ENCODE assay signal across 2 cellular contexts in genomic region chr5:40683351-40683750, GRCh38.
TF ChIP-seq lines count a peak whose summit lies in the region.

No MANE protein-coding gene starts in this region.

TF ChIP-seq in HepG2, 621 proteins besides CTCF, POLR2A, EP300 and RAD21:
- TF ChIP-seq ZFAT (CRISPR knock-in tag; conservative IDR thresholded peaks at IDR 0.05) (no peak), NR2C2 (CRISPR knock-in tag; IDR thresholded peaks at IDR 0.05; ENCODE audit: borderline replicate concordance) (no peak), ZNF326 (CRISPR knock-in tag; IDR thresholded peaks at IDR 0.05; ENCODE audit: borderline replicate concordance) (no peak), ZNF576 (CRISPR knock-in tag; IDR thresholded peaks at IDR 0.05) (no peak), KLF11 (CRISPR knock-in tag; IDR thresholded peaks at IDR 0.05) (no peak), XBP1 (CRISPR knock-in tag; IDR thresholded peaks at IDR 0.05) (no peak), NCOA1 (CRISPR knock-in tag; IDR thresholded peaks at IDR 0.05) (no peak), ELF4 (CRISPR knock-in tag; IDR thresholded peaks at IDR 0.05; ENCODE audit: borderline replicate concordance) (no peak), JDP2 (CRISPR knock-in tag; IDR thresholded peaks at IDR 0.05; ENCODE audit: borderline replicate concordance) (no peak)
- TF ChIP-seq, protein P1, sequence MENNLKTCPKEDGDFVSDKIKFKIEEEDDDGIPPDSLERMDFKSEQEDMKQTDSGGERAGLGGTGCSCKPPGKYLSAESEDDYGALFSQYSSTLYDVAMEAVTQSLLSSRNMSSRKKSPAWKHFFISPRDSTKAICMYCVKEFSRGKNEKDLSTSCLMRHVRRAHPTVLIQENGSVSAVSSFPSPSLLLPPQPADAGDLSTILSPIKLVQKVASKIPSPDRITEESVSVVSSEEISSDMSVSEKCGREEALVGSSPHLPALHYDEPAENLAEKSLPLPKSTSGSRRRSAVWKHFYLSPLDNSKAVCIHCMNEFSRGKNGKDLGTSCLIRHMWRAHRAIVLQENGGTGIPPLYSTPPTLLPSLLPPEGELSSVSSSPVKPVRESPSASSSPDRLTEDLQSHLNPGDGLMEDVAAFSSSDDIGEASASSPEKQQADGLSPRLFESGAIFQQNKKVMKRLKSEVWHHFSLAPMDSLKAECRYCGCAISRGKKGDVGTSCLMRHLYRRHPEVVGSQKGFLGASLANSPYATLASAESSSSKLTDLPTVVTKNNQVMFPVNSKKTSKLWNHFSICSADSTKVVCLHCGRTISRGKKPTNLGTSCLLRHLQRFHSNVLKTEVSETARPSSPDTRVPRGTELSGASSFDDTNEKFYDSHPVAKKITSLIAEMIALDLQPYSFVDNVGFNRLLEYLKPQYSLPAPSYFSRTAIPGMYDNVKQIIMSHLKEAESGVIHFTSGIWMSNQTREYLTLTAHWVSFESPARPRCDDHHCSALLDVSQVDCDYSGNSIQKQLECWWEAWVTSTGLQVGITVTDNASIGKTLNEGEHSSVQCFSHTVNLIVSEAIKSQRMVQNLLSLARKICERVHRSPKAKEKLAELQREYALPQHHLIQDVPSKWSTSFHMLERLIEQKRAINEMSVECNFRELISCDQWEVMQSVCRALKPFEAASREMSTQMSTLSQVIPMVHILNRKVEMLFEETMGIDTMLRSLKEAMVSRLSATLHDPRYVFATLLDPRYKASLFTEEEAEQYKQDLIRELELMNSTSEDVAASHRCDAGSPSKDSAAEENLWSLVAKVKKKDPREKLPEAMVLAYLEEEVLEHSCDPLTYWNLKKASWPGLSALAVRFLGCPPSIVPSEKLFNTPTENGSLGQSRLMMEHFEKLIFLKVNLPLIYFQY (CRISPR knock-in tag; IDR thresholded peaks at IDR 0.05; ENCODE audit: borderline replicate concordance): no peak
- TF ChIP-seq, protein P2, sequence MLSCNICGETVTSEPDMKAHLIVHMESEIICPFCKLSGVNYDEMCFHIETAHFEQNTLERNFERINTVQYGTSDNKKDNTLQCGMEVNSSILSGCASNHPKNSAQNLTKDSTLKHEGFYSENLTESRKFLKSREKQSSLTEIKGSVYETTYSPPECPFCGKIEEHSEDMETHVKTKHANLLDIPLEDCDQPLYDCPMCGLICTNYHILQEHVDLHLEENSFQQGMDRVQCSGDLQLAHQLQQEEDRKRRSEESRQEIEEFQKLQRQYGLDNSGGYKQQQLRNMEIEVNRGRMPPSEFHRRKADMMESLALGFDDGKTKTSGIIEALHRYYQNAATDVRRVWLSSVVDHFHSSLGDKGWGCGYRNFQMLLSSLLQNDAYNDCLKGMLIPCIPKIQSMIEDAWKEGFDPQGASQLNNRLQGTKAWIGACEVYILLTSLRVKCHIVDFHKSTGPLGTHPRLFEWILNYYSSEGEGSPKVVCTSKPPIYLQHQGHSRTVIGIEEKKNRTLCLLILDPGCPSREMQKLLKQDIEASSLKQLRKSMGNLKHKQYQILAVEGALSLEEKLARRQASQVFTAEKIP (CRISPR knock-in tag; IDR thresholded peaks at IDR 0.05; ENCODE audit: borderline replicate concordance): no peak

TF ChIP-seq in SK-N-SH, 30 proteins besides CTCF, POLR2A, EP300 and RAD21 (continued from another document):
- no peak for TF ChIP-seq CHD2 (IDR thresholded peaks at IDR 0.05; ENCODE audit: low read length, partially characterized antibody)
- TF ChIP-seq RFX5 (IDR thresholded peaks at IDR 0.05; ENCODE audit: low read length): no peak
- TF ChIP-seq, protein P3, sequence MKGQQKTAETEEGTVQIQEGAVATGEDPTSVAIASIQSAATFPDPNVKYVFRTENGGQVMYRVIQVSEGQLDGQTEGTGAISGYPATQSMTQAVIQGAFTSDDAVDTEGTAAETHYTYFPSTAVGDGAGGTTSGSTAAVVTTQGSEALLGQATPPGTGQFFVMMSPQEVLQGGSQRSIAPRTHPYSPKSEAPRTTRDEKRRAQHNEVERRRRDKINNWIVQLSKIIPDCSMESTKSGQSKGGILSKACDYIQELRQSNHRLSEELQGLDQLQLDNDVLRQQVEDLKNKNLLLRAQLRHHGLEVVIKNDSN (IDR thresholded peaks at IDR 0.05; ENCODE audit: borderline replicate concordance, low read depth): no peak
- TF ChIP-seq, protein P4, sequence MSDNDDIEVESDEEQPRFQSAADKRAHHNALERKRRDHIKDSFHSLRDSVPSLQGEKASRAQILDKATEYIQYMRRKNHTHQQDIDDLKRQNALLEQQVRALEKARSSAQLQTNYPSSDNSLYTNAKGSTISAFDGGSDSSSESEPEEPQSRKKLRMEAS (IDR thresholded peaks at IDR 0.05; ENCODE audit: low read depth): no peak
- no peak for TF ChIP-seq USF2 (IDR thresholded peaks at IDR 0.05; ENCODE audit: borderline replicate concordance, low read depth, low read length)
- no peak for TF ChIP-seq ZBTB33 (IDR thresholded peaks at IDR 0.05; ENCODE audit: borderline replicate concordance, low read depth)
- TF ChIP-seq YY1 (IDR thresholded peaks at IDR 0.05; ENCODE audit: low read depth): no peak
- no peak for TF ChIP-seq SMC3 (IDR thresholded peaks at IDR 0.05; ENCODE audit: low read depth, low read length)
TF ChIP-seq in SK-N-SH: peak in this region for 0.
